9 cellular contexts compared by ENCODE assay signal in genomic region chr7:18866359-18867036, GRCh38.
DNase-seq lines count a peak whose midpoint lies in the region; ATAC-seq, FAIRE-seq and TF ChIP-seq lines count a peak whose summit lies in the region.
"Had no signal": no experiment of that assay in that cellular context is flagged by ENCODE, and none has a peak within 500 bp of the region (broad histone marks: within the 10 kb centered on the region; RNA-seq: fewer than 3 reads in every experiment).

No MANE protein-coding gene starts in this region.

- H3K36me3 Mint-ChIP-seq in activated CD4-positive, alpha-beta memory T cell treated with anti-CD3 and anti-CD28 coated beads, Interleukin-2, amount 10 ng/mL, durations not matched to agents 7 days and 5 days (ENCODE audit: low read depth) = no peaks in the 10 kb centered on the region

- peaks cover 10% of the 10 kb centered on the region for H3K9me3 Mint-ChIP-seq in activated CD4-positive, alpha-beta memory T cell treated with anti-CD3 and anti-CD28 coated beads, Interleukin-2, amount 10 ng/mL, durations not matched to agents 7 days and 5 days

- H3K27me3 ChIP-seq in tibial nerve = no peaks in the 10 kb centered on the region
- H3K27me3 ChIP-seq: Peyer's patch had no signal

- H3K27ac ChIP-seq in tibial nerve = peak overlapping the region in 2 of 4 donors; percentile 72 to 83
- H3K27ac ChIP-seq: Peyer's patch had no signal

- H3K27me3 Mint-ChIP-seq in activated CD4-positive, alpha-beta memory T cell treated with anti-CD3 and anti-CD28 coated beads, Interleukin-2, amount 10 ng/mL, durations not matched to agents 7 days and 5 days = no peaks in the 10 kb centered on the region

- TF ChIP-seq CTCF in HFF-Myc (IDR thresholded peaks at IDR 0.05; ENCODE audit: low read depth, low read length, missing control alignments) (no peak), tibial nerve (IDR thresholded peaks at IDR 0.05) (no peak)

- ATAC-seq in GM18499 (IDR thresholded peaks at IDR 0.05; ENCODE audit: insufficient read depth, unreplicated experiment) = peak; percentile 83
- no peak for ATAC-seq in GM21528 (IDR thresholded peaks at IDR 0.05; ENCODE audit: low FRiP score, unreplicated experiment)

- 38 to 39% methylated on average over 4 of the region's 4 CpGs for WGBS in tibial nerve, 2 donors

- peak; percentile 60 to 93 for TF ChIP-seq EP300 in tibial nerve (IDR thresholded peaks at IDR 0.05)

- no peak for FAIRE-seq in GM12892 (lab: Jason Lieb, UNC)

- H3K4me1 Mint-ChIP-seq in activated CD4-positive, alpha-beta memory T cell treated with anti-CD3 and anti-CD28 coated beads, Interleukin-2, amount 10 ng/mL, durations not matched to agents 7 days and 5 days = no peaks in the 10 kb centered on the region

- peaks cover 0 to 19% (median 7%) of the 10 kb centered on the region in 4 donors for H3K4me1 ChIP-seq in tibial nerve

- H3K27ac Mint-ChIP-seq in activated CD4-positive, alpha-beta memory T cell treated with anti-CD3 and anti-CD28 coated beads, Interleukin-2, amount 10 ng/mL, durations not matched to agents 7 days and 5 days = no peak overlapping the region

- no peak overlapping the region for H3K4me3 Mint-ChIP-seq in activated CD4-positive, alpha-beta memory T cell treated with anti-CD3 and anti-CD28 coated beads, Interleukin-2, amount 10 ng/mL, durations not matched to agents 7 days and 5 days

- CTCF ChIA-PET in activated CD4-positive, alpha-beta memory T cell treated with anti-CD3 and anti-CD28 coated beads, Interleukin-2, amount 10 ng/mL, durations not matched to agents 7 days and 5 days (lab: Charles Lee) = no interaction called here

- no peaks in the 10 kb centered on the region for H3K9me3 ChIP-seq in tibial nerve
- H3K9me3 ChIP-seq: Peyer's patch had no signal

- no peak for TF ChIP-seq POLR2A in tibial nerve (IDR thresholded peaks at IDR 0.05)
- TF ChIP-seq POLR2A in GM12892 (IDR thresholded peaks at IDR 0.05; ENCODE audit: low read depth, low read length) = no peak

- DNase-seq in HFF-Myc (ENCODE audit: extremely low read depth, low read depth) (peak; percentile 96), NOMO-1 treated with DMSO at 0.1 percent for 48 hours (lab: John Stamatoyannopoulos, UW; ENCODE audit: unreplicated experiment) (peak; percentile 54), fibroblast of the conjunctiva (ENCODE audit: low read depth) (peak; percentile 100), tibial nerve (ENCODE audit: low spot score in 2 of 2) (peak; percentile 76 to 96), GM12892 (ENCODE audit: insufficient read length) (no peak)
- no peak for DNase-seq in activated CD4-positive, alpha-beta memory T cell treated with anti-CD3 and anti-CD28 coated beads, Interleukin-2, amount 10 ng/mL, durations not matched to agents 7 days and 5 days

- POLR2A ChIA-PET in activated CD4-positive, alpha-beta memory T cell treated with anti-CD3 and anti-CD28 coated beads, Interleukin-2, amount 10 ng/mL, durations not matched to agents 7 days and 5 days (lab: Charles Lee) = no interaction called here

- H3K36me3 ChIP-seq in tibial nerve = no peaks in the 10 kb centered on the region
- H3K36me3 ChIP-seq: Peyer's patch had no signal

- H3K4me3 ChIP-seq in HFF-Myc (replicated peaks; ENCODE audit: low read depth, low read length) (no peak overlapping the region), tibial nerve (no peak overlapping the region)
- H3K4me3 ChIP-seq: Peyer's patch had no signal

Comparison
In these comparisons a context has a peak if more than half of its experiments do, and no peak if none do; other contexts are left out.
1. DNase-seq: peak in HFF-Myc (single experiment), NOMO-1 treated with DMSO at 0.1 percent for 48 hours (single experiment), fibroblast of the conjunctiva (single experiment) and tibial nerve (2 of 2); none in activated CD4-positive, alpha-beta memory T cell treated with anti-CD3 and anti-CD28 coated beads, Interleukin-2, amount 10 ng/mL, durations not matched to agents 7 days and 5 days (single experiment) and GM12892 (single experiment).